In the genomic region with DNA sequence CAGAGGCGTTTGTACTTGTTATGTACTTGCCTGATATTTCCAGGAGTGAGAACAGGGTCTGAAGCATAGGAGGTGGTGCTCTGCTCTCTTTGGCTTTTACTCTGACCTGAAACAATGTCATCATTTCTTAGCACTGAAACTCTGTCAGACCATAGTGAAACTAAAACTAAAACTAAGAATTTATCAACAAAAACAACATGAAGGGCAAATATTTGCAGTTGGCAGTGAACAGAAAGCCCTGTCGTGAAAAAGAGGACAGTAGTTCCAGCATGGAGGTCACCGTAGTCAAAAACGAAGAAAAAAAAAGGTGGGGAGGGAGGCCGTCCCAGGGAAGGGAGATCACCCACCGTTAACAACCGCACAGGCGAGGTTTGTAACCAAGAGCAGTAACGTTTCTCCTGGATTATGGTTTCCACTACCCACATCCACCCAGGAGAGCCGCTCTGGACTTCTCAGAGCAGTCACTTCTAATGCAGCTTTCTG, we compare ENCODE assay signal across 7 cellular contexts.
A peak's percentile ranks its signal among the peaks of the same experiment; 100 is the strongest.
DNase-seq lines count a peak whose midpoint lies in the region; ATAC-seq, FAIRE-seq and TF ChIP-seq lines count a peak whose summit lies in the region.

No MANE protein-coding gene starts in this region.

- FAIRE-seq in GM19239 (lab: Jason Lieb, UNC) (peak; percentile 56), D721Med (lab: Jason Lieb, UNC) (no peak)

- H3K9me3 Mint-ChIP-seq in activated naive CD8-positive, alpha-beta T cell treated with anti-CD3 and anti-CD28 coated beads, Interleukin-2, amount 50 U/mL, for 24 hours = no peaks in the 10 kb centered on the region

- no peak for TF ChIP-seq CTCF in liver (IDR thresholded peaks at IDR 0.05; ENCODE audit: low read depth, low read length, missing input control)
- no peak for TF ChIP-seq CTCF in D721Med (IDR thresholded peaks at IDR 0.05; ENCODE audit: insufficient read depth, missing control alignments)

- H3K9ac ChIP-seq in liver (ENCODE audit: low read depth in 1 of 2, low read length in 2 of 2) = peak overlapping the region; percentile 67 to 98

- H3K4me3 ChIP-seq in liver (ENCODE audit: low read depth in 1 of 3, low read length in 3 of 3) = peak overlapping the region; percentile 64 to 73 (median 66)

- no peak overlapping the region for H3K27ac Mint-ChIP-seq in activated naive CD8-positive, alpha-beta T cell treated with anti-CD3 and anti-CD28 coated beads, Interleukin-2, amount 50 U/mL, for 24 hours

- WGBS in liver = 18% methylated on average over 10 of the region's 10 CpGs

- peak overlapping the region; percentile 94 to 99 for H3K27ac ChIP-seq in liver (ENCODE audit: low read depth in 1 of 2, low read length in 2 of 2)

- H3K9me3 ChIP-seq in liver (ENCODE audit: control insufficient read depth in 4 of 4, low read length in 3 of 4) = no peaks in the 10 kb centered on the region

- H3K27me3 ChIP-seq in liver (ENCODE audit: control insufficient read depth in 4 of 4, insufficient read depth in 4 of 4, low read length in 3 of 4) = no peaks in the 10 kb centered on the region

- H3K36me3 ChIP-seq in liver (ENCODE audit: control insufficient read depth in 4 of 4, insufficient read depth in 3 of 4, low read depth in 1 of 4, low read length in 3 of 4) = no peaks in the 10 kb centered on the region

- no peaks in the 10 kb centered on the region for H3K36me3 Mint-ChIP-seq in activated naive CD8-positive, alpha-beta T cell treated with anti-CD3 and anti-CD28 coated beads, Interleukin-2, amount 50 U/mL, for 24 hours (ENCODE audit: low read depth)

- no peak for DNase-seq in GM19239 (ENCODE audit: insufficient read length, low spot score)
- no peak for DNase-seq in activated naive CD8-positive, alpha-beta T cell treated with anti-CD3 and anti-CD28 coated beads, Interleukin-2, amount 50 U/mL, for 24 hours
- no peak for DNase-seq in GF-D8 (lab: John Stamatoyannopoulos, UW)
- no peak for DNase-seq in activated gamma-delta T cell (lab: John Stamatoyannopoulos, UW)
- no peak for DNase-seq in D721Med (ENCODE audit: insufficient read length, low spot score)

- peak in 1 of 2 donors; percentile 22 for TF ChIP-seq RAD21 in liver (IDR thresholded peaks at IDR 0.05)

- peak overlapping the region; percentile 68 for H3K4me3 Mint-ChIP-seq in activated naive CD8-positive, alpha-beta T cell treated with anti-CD3 and anti-CD28 coated beads, Interleukin-2, amount 50 U/mL, for 24 hours

- peak; percentile 90 for ATAC-seq in HG03045 (IDR thresholded peaks at IDR 0.05; ENCODE audit: unreplicated experiment)
- ATAC-seq in activated naive CD8-positive, alpha-beta T cell treated with anti-CD3 and anti-CD28 coated beads, Interleukin-2, amount 50 U/mL, for 24 hours = peak; percentile 54

- peaks cover 2% of the 10 kb centered on the region for H3K4me1 Mint-ChIP-seq in activated naive CD8-positive, alpha-beta T cell treated with anti-CD3 and anti-CD28 coated beads, Interleukin-2, amount 50 U/mL, for 24 hours

- H3K27me3 Mint-ChIP-seq in activated naive CD8-positive, alpha-beta T cell treated with anti-CD3 and anti-CD28 coated beads, Interleukin-2, amount 50 U/mL, for 24 hours = no peaks in the 10 kb centered on the region

- H3K4me1 ChIP-seq in liver (ENCODE audit: control insufficient read depth in 4 of 4, insufficient read depth in 4 of 4, low read length in 3 of 4) = peaks cover 2 to 25% (median 11%) of the 10 kb centered on the region in 4 donors

TF ChIP-seq in liver, 16 proteins besides CTCF, POLR2A, EP300 and RAD21:
- peak; percentile 43 to 49 for TF ChIP-seq HNF4A (conservative IDR thresholded peaks at IDR 0.05)
- TF ChIP-seq NR2F2 (IDR thresholded peaks at IDR 0.05) = no peak
- TF ChIP-seq SP1 (IDR thresholded peaks at IDR 0.05) = peak; percentile 76
- peak; percentile 68 for TF ChIP-seq TAF1 (conservative IDR thresholded peaks at IDR 0.05)
- peak in 1 of 2 donors; percentile 43 for TF ChIP-seq RXRA (IDR thresholded peaks at IDR 0.05)
- TF ChIP-seq, protein P1, sequence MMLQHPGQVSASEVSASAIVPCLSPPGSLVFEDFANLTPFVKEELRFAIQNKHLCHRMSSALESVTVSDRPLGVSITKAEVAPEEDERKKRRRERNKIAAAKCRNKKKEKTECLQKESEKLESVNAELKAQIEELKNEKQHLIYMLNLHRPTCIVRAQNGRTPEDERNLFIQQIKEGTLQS (IDR thresholded peaks at IDR 0.05) = peak; percentile 88
- TF ChIP-seq, protein P2, sequence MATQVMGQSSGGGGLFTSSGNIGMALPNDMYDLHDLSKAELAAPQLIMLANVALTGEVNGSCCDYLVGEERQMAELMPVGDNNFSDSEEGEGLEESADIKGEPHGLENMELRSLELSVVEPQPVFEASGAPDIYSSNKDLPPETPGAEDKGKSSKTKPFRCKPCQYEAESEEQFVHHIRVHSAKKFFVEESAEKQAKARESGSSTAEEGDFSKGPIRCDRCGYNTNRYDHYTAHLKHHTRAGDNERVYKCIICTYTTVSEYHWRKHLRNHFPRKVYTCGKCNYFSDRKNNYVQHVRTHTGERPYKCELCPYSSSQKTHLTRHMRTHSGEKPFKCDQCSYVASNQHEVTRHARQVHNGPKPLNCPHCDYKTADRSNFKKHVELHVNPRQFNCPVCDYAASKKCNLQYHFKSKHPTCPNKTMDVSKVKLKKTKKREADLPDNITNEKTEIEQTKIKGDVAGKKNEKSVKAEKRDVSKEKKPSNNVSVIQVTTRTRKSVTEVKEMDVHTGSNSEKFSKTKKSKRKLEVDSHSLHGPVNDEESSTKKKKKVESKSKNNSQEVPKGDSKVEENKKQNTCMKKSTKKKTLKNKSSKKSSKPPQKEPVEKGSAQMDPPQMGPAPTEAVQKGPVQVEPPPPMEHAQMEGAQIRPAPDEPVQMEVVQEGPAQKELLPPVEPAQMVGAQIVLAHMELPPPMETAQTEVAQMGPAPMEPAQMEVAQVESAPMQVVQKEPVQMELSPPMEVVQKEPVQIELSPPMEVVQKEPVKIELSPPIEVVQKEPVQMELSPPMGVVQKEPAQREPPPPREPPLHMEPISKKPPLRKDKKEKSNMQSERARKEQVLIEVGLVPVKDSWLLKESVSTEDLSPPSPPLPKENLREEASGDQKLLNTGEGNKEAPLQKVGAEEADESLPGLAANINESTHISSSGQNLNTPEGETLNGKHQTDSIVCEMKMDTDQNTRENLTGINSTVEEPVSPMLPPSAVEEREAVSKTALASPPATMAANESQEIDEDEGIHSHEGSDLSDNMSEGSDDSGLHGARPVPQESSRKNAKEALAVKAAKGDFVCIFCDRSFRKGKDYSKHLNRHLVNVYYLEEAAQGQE (IDR thresholded peaks at IDR 0.05) = peak; percentile 58
- TF ChIP-seq HNF4G (IDR thresholded peaks at IDR 0.05) = no peak
- TF ChIP-seq JUND (IDR thresholded peaks at IDR 0.05) = peak in 1 of 2 donors; percentile 16
- TF ChIP-seq, protein P3, sequence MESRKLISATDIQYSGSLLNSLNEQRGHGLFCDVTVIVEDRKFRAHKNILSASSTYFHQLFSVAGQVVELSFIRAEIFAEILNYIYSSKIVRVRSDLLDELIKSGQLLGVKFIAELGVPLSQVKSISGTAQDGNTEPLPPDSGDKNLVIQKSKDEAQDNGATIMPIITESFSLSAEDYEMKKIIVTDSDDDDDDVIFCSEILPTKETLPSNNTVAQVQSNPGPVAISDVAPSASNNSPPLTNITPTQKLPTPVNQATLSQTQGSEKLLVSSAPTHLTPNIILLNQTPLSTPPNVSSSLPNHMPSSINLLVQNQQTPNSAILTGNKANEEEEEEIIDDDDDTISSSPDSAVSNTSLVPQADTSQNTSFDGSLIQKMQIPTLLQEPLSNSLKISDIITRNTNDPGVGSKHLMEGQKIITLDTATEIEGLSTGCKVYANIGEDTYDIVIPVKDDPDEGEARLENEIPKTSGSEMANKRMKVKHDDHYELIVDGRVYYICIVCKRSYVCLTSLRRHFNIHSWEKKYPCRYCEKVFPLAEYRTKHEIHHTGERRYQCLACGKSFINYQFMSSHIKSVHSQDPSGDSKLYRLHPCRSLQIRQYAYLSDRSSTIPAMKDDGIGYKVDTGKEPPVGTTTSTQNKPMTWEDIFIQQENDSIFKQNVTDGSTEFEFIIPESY (IDR thresholded peaks at IDR 0.05) = no peak
- TF ChIP-seq YY1 (IDR thresholded peaks at IDR 0.05) = peak; percentile 95
TF ChIP-seq in liver: peak in this region for 8.
